Comparison of ENCODE assay signal across 1 cellular context in the genomic region with DNA sequence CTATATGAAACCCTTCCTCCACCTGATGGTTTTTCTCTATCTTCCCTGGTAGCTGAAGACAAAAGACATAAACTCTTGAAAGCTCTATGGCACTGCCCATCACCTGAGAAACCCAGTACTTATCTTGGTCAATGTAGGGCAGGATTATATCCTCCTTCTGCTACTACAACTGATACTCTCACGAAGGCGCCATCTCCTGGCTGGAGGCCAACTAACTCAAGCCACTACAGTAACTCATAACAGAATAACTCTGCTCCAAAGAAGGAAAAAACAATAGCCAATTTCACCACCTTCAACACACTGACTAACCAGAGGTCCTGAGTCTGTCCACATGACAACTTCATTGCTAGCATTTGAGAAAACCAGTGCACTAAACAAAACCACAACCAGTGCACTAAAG.
TF ChIP-seq lines count a peak whose summit lies in the region.

No MANE protein-coding gene starts in this region.

TF ChIP-seq in H1, 55 proteins besides CTCF, POLR2A, EP300 and RAD21:
- TF ChIP-seq KDM5A (IDR thresholded peaks at IDR 0.05; ENCODE audit: low read length), result no peak
